Comparison of ENCODE assay signal across 31 cellular contexts in genomic region chr7:51426163-51426562, GRCh38.
"Had no signal": no experiment of that assay in that cellular context is flagged by ENCODE, and none has a peak within 500 bp of the region (broad histone marks: within the 10 kb centered on the region; RNA-seq: fewer than 3 reads in every experiment).

No MANE protein-coding gene starts in this region.

- H3K9me3 ChIP-seq: MG63, SJCRH30 had no signal

- H3K36me3 Mint-ChIP-seq: activated naive CD8-positive, alpha-beta T cell treated with anti-CD3 and anti-CD28 coated beads for 36 hours had no signal

- ATAC-seq: activated CD4-positive, alpha-beta T cell treated with anti-CD3 and anti-CD28 coated beads for 36 hours; activated CD4-positive, CD25-positive, alpha-beta regulatory T cell treated with anti-CD3 and anti-CD28 coated beads, Interleukin-2, amount 50 U/mL, for 24 hours; Panc1 had no signal

- H3K36me3 ChIP-seq: brain microvascular endothelial cell, MG63, SJCRH30 had no signal

- H3K4me1 Mint-ChIP-seq: activated CD4-positive, alpha-beta T cell treated with anti-CD3 and anti-CD28 coated beads for 36 hours; activated CD4-positive, alpha-beta T cell treated with anti-CD3 and anti-CD28 coated beads, Interleukin-2, amount 10 ng/mL, durations not matched to agents 7 days and 5 days had no signal

- H3K9me3 Mint-ChIP-seq: activated CD4-positive, alpha-beta T cell treated with anti-CD3 and anti-CD28 coated beads, Interleukin-2, amount 10 ng/mL, durations not matched to agents 7 days and 5 days; activated naive CD8-positive, alpha-beta T cell treated with anti-CD3 and anti-CD28 coated beads for 36 hours had no signal

- H3K27ac ChIP-seq: brain microvascular endothelial cell, SJCRH30, SK-N-MC had no signal

- H3K4me1 ChIP-seq: SJCRH30 had no signal

- H3K27ac Mint-ChIP-seq: activated CD4-positive, alpha-beta T cell treated with anti-CD3 and anti-CD28 coated beads for 36 hours; activated CD4-positive, alpha-beta T cell treated with anti-CD3 and anti-CD28 coated beads, Interleukin-2, amount 10 ng/mL, durations not matched to agents 7 days and 5 days; activated naive CD8-positive, alpha-beta T cell treated with anti-CD3 and anti-CD28 coated beads for 36 hours had no signal

- DNase-seq: activated CD4-positive, alpha-beta T cell treated with anti-CD3 and anti-CD28 coated beads for 36 hours; activated CD4-positive, alpha-beta T cell treated with anti-CD3 and anti-CD28 coated beads, Interleukin-2, amount 10 ng/mL, durations not matched to agents 7 days and 5 days; activated CD4-positive, alpha-beta T cell treated with anti-CD3 and anti-CD28 coated beads, Interleukin-2, amount 50 U/mL, for 48 hours; activated CD8-positive, alpha-beta memory T cell treated with anti-CD3 and anti-CD28 coated beads, Interleukin-2, amount 50 U/mL, for 4 hours; activated effector memory CD4-positive, alpha-beta T cell treated with anti-CD3 and anti-CD28 coated beads, Interleukin-2, amount 50 U/mL, for 16 hours; activated naive CD4-positive, alpha-beta T cell; activated naive CD4-positive, alpha-beta T cell treated with anti-CD3 and anti-CD28 coated beads, Interleukin-2, amount 50 U/mL, for 16 hours; activated naive CD8-positive, alpha-beta T cell treated with anti-CD3 and anti-CD28 coated beads for 36 hours; activated T-cell treated with anti-CD3 and anti-CD28 coated beads, Interleukin-2, amount 50 U/mL, for 48 hours; amniotic stem cell; aorta; brain microvascular endothelial cell; central memory CD4-positive, alpha-beta T cell; Kasumi-1; KG1; MG63; MV-4-11; NCI-H1092; NCI-H1417; NCI-H146; NCI-H187; NCI-H2029 treated with DMSO at 0.1 percent for 48 hours; NCI-H2107; NCI-H2171; NCI-H510A; SHP77; SJCRH30; T1000 had no signal

- H3K27me3 Mint-ChIP-seq: activated CD4-positive, alpha-beta T cell treated with anti-CD3 and anti-CD28 coated beads, Interleukin-2, amount 10 ng/mL, durations not matched to agents 7 days and 5 days had no signal

- H3K4me3 ChIP-seq: MG63, SJCRH30, SK-N-MC had no signal

- H3K27me3 ChIP-seq: brain microvascular endothelial cell, MG63, SJCRH30 had no signal

- H3K4me3 Mint-ChIP-seq: activated CD4-positive, alpha-beta T cell treated with anti-CD3 and anti-CD28 coated beads for 36 hours; activated CD4-positive, alpha-beta T cell treated with anti-CD3 and anti-CD28 coated beads, Interleukin-2, amount 10 ng/mL, durations not matched to agents 7 days and 5 days; activated naive CD8-positive, alpha-beta T cell treated with anti-CD3 and anti-CD28 coated beads for 36 hours had no signal
